15 cellular contexts compared by ENCODE assay signal in the genomic region with DNA sequence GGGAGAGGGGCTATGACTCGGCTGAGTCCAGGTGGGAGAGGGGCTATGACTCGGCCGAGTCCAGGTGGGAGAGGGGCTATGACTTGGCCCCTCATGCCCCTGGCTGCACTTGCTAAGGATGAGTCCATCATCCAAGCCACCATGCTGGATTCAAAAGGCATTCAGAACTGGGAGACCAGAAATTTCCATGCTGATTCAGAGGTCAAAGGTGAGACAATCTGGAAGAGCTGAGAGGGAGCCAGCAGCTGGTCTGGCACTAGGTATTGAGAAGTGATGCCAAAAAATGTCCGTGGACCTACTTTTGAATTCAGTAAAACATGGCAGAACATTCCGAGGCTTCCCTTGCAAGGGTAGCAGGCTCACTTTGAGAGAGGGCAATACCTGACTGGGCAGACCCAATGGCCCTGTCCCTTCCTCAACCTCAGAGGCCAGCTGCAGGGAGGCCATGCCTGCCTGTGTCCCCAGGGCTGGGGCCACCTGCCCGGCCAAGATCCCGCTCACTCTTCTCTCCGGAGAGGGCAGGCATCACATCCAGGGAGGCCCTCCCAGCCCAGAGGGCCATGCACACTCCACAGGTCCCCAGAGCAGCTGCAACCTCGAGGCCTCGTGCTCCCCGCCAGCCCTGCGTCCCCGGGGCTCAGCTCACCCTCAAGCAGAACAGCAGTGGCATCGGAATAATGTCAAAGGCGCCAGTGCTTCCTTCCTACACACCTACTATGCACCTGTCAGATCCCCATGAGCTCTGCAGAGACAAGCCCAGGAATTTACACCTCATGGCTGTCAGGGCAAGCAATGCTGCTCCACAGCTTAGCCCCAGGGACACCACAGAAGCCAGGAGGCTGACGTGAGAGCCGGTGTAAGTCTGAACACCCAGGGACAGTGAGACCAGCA.
DNase-seq lines count a peak whose midpoint lies in the region; ATAC-seq and TF ChIP-seq lines count a peak whose summit lies in the region.
"Had no signal": no experiment of that assay in that cellular context is flagged by ENCODE, and none has a peak within 500 bp of the region (broad histone marks: within the 10 kb centered on the region; RNA-seq: fewer than 3 reads in every experiment).

No MANE protein-coding gene starts in this region.

- H4K91ac ChIP-seq in IMR-90 (ENCODE audit: insufficient read depth, low read depth, low read length), result no peak overlapping the region

- H3K4me2 ChIP-seq in IMR-90 (ENCODE audit: low read depth, low read length), result no peak overlapping the region

- peaks cover 2% of the 10 kb centered on the region; the same call in 1 of the 2 replicates for H3K9me3 ChIP-seq in BE2C
- peaks cover 14% of the 10 kb centered on the region for H3K9me3 ChIP-seq in IMR-90 (ENCODE audit: control insufficient read depth, insufficient read depth, low read length)
- H3K9me3 ChIP-seq in right lobe of liver, result no peaks in the 10 kb centered on the region
- H3K9me3 ChIP-seq: pancreas had no signal

- POLR2A ChIA-PET in IMR-90 (lab: Charles Lee; ENCODE audit: unreplicated experiment), result no interaction called here

- ATAC-seq in IMR-90 (ENCODE audit: low read depth) (peak; percentile 51), right lobe of liver (peak; percentile 28 to 94 (median 75))
- ATAC-seq: mucosa of descending colon had no signal

- H2BK120ac ChIP-seq in IMR-90 (ENCODE audit: low read depth, low read length), result no peak overlapping the region

- H2AFZ ChIP-seq in IMR-90 (replicated peaks; ENCODE audit: low read length, poor library complexity), result peak overlapping the region; percentile 72

- dilution Hi-C loops in IMR-90 (cut with HindIII; ENCODE audit: low sequenced_read_pairs, unreplicated experiment), result no loop called here

- no peak overlapping the region for H2BK15ac ChIP-seq in IMR-90 (ENCODE audit: low read depth, low read length)

- no TSS peak for BruUV-seq in IMR-90 (replicated peaks; lab: Mats Ljungman, UMichigan)

- no peak overlapping the region for H3K23ac ChIP-seq in IMR-90 (ENCODE audit: low read depth, low read length)

- TF ChIP-seq POLR2A in IMR-90 (IDR thresholded peaks at IDR 0.05; ENCODE audit: low read depth, low read length) (no peak), right lobe of liver (IDR thresholded peaks at IDR 0.05) (no peak)

- H3K27me3 ChIP-seq in BE2C (no peaks in the 10 kb centered on the region), IMR-90 (ENCODE audit: control insufficient read depth, insufficient read depth, low read length) (peaks cover 22% of the 10 kb centered on the region), right lobe of liver (no peaks in the 10 kb centered on the region)
- H3K27me3 ChIP-seq: pancreas had no signal

- in situ Hi-C loops in IMR-90 (cut with MboI; ENCODE audit: low sequenced_read_pairs), result no loop called here

- H3K14ac ChIP-seq in IMR-90 (replicated peaks; ENCODE audit: low read depth, low read length), result no peak overlapping the region

- H3K4me1 ChIP-seq in BE2C (peaks cover 17% of the 10 kb centered on the region), IMR-90 (ENCODE audit: control insufficient read depth, insufficient read depth, low read length) (peaks cover 3% of the 10 kb centered on the region; the same call in 1 of the 2 replicates), right lobe of liver (peaks cover 0 to 7% (median 0%) of the 10 kb centered on the region in 4 donors)
- H3K4me1 ChIP-seq: pancreas had no signal

- CTCF ChIA-PET in IMR-90 (lab: Yijun Ruan, JAX), result no interaction called here

- no peak for TF ChIP-seq RAD21 in IMR-90 (IDR thresholded peaks at IDR 0.05; ENCODE audit: low read length)

- H3K27ac ChIP-seq in IMR-90 (ENCODE audit: insufficient read depth, low read length), result no peak overlapping the region
- no peak overlapping the region for H3K27ac ChIP-seq in right lobe of liver
- H3K27ac ChIP-seq: pancreas had no signal

- no peaks in the 10 kb centered on the region for H3K79me1 ChIP-seq in IMR-90 (ENCODE audit: low read depth in 1 of 2, low read length in 2 of 2)

- no peak overlapping the region for H2BK20ac ChIP-seq in IMR-90 (ENCODE audit: low read depth, low read length)

- DNase-seq in BE2C (peak; percentile 3), IMR-90 (peak; percentile 76), dermis microvascular lymphatic vessel endothelial cell (ENCODE audit: low read depth in 2 of 2) (peak; percentile 23 to 30), right lobe of liver (peak in 2 of 3 donors; percentile 37 to 52), NCI-H524 (lab: John Stamatoyannopoulos, UW) (no peak), anterior cingulate cortex (lab: John Stamatoyannopoulos, UW) (no peak), islet precursor cell (no peak)
- no peak for DNase-seq in stimulated activated CD4-positive, alpha-beta T cell treated with anti-CD3 and anti-CD28 coated beads, Interleukin-4, amount 100 ng/mL, for 4 hours
- DNase-seq: activated CD4-positive, alpha-beta T cell treated with anti-CD3 and anti-CD28 coated beads for 4 hours; C1 segment of cervical spinal cord; DND-41; NCI-H2081; T-helper 2 cell had no signal

- H3K9ac ChIP-seq in IMR-90 (ENCODE audit: low read depth, low read length), result no peak overlapping the region

- 88% methylated on average over 6 of the region's 17 CpGs; no CpG with 5 or more reads in 1 of the 2 experiments for WGBS in IMR-90 (ENCODE audit: extremely low coverage in 2 of 2, insufficient read length in 1 of 2), 2 experiments
- WGBS in right lobe of liver (ENCODE audit: insufficient coverage, low coverage, low lambda C conversion rate, missing lambda C conversion rate), result 41% methylated on average over 3 of the region's 17 CpGs

- intact Hi-C loops in IMR-90 (cut with micrococcal nuclease) (no loop called here), right lobe of liver (cut with DNase I) (no loop called here)

- H3K9me1 ChIP-seq in IMR-90 (ENCODE audit: insufficient read depth, low read length), result no peaks in the 10 kb centered on the region

- H3K4me3 ChIP-seq in BE2C (ENCODE audit: low read depth, low read length) (no peak overlapping the region), IMR-90 (ENCODE audit: insufficient read depth, low read depth, low read length) (no peak overlapping the region), right lobe of liver (no peak overlapping the region)
- H3K4me3 ChIP-seq: mucosa of descending colon, pancreas had no signal

- no peak overlapping the region for H3K4ac ChIP-seq in IMR-90 (ENCODE audit: low read depth, low read length)

- H2BK5ac ChIP-seq in IMR-90 (ENCODE audit: low read depth, low read length, poor library complexity, severe bottlenecking), result no peak overlapping the region

- peak overlapping the region; percentile 26 for H2AK9ac ChIP-seq in IMR-90 (replicated peaks; ENCODE audit: low read depth, low read length, poor library complexity)

- no peak overlapping the region for H3K56ac ChIP-seq in IMR-90 (ENCODE audit: extremely low read depth, insufficient read depth, low read length)

- no peak overlapping the region for H4K5ac ChIP-seq in IMR-90 (ENCODE audit: low read depth, low read length)

- 0 out of 2 replicates have a peak overlapping the region, but pooled peaks have one; percentile 1 for H2AK5ac ChIP-seq in IMR-90 (ENCODE audit: low read depth, low read length)

- no peak overlapping the region for H3K18ac ChIP-seq in IMR-90 (ENCODE audit: low read depth, low read length)

- no peak overlapping the region for H4K8ac ChIP-seq in IMR-90 (ENCODE audit: low read depth in 2 of 2, low read length in 2 of 2)

- no peaks in the 10 kb centered on the region for H3K36me3 ChIP-seq in BE2C
- no peaks in the 10 kb centered on the region for H3K36me3 ChIP-seq in IMR-90 (ENCODE audit: control insufficient read depth, insufficient read depth, low read length)
- no peaks in the 10 kb centered on the region for H3K36me3 ChIP-seq in right lobe of liver
- H3K36me3 ChIP-seq: pancreas had no signal

- TF ChIP-seq CTCF in BE2C (IDR thresholded peaks at IDR 0.05; ENCODE audit: low read depth, low read length) (no peak), IMR-90 (conservative IDR thresholded peaks at IDR 0.05; ENCODE audit: low read depth, low read length) (no peak), right lobe of liver (IDR thresholded peaks at IDR 0.05) (no peak)

- no peaks in the 10 kb centered on the region for H4K20me1 ChIP-seq in IMR-90 (ENCODE audit: insufficient read depth, low read length)

TF ChIP-seq in IMR-90, 13 proteins besides CTCF, POLR2A, EP300 and RAD21:
- TF ChIP-seq NFE2L2 (IDR thresholded peaks at IDR 0.05; ENCODE audit: low read depth, low read length), result no peak
- TF ChIP-seq BHLHE40 (IDR thresholded peaks at IDR 0.05; ENCODE audit: low read depth, low read length), result no peak
- no peak for TF ChIP-seq MXI1 (IDR thresholded peaks at IDR 0.05; ENCODE audit: borderline replicate concordance, low read depth, low read length)
- TF ChIP-seq RCOR1 (IDR thresholded peaks at IDR 0.05; ENCODE audit: insufficient replicate concordance, low read length), result no peak
- no peak for TF ChIP-seq CHD1 (IDR thresholded peaks at IDR 0.05; ENCODE audit: low read depth, low read length)
- TF ChIP-seq, protein P1, sequence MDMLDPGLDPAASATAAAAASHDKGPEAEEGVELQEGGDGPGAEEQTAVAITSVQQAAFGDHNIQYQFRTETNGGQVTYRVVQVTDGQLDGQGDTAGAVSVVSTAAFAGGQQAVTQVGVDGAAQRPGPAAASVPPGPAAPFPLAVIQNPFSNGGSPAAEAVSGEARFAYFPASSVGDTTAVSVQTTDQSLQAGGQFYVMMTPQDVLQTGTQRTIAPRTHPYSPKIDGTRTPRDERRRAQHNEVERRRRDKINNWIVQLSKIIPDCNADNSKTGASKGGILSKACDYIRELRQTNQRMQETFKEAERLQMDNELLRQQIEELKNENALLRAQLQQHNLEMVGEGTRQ (IDR thresholded peaks at IDR 0.05; ENCODE audit: low read depth, low read length), result no peak
- TF ChIP-seq MAZ (IDR thresholded peaks at IDR 0.05; ENCODE audit: borderline replicate concordance, low read depth, low read length), result no peak
- no peak for TF ChIP-seq MAFK (IDR thresholded peaks at IDR 0.05; ENCODE audit: low read depth, low read length)
- TF ChIP-seq, protein P2, sequence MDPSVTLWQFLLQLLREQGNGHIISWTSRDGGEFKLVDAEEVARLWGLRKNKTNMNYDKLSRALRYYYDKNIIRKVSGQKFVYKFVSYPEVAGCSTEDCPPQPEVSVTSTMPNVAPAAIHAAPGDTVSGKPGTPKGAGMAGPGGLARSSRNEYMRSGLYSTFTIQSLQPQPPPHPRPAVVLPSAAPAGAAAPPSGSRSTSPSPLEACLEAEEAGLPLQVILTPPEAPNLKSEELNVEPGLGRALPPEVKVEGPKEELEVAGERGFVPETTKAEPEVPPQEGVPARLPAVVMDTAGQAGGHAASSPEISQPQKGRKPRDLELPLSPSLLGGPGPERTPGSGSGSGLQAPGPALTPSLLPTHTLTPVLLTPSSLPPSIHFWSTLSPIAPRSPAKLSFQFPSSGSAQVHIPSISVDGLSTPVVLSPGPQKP (IDR thresholded peaks at IDR 0.05; ENCODE audit: borderline replicate concordance, low read depth, low read length), result no peak
- TF ChIP-seq RFX5 (IDR thresholded peaks at IDR 0.05; ENCODE audit: low read depth, low read length), result no peak
- no peak for TF ChIP-seq FOS (IDR thresholded peaks at IDR 0.05; ENCODE audit: low read depth, low read length)
- no peak for TF ChIP-seq CEBPB (IDR thresholded peaks at IDR 0.05; ENCODE audit: low read depth, low read length)
- TF ChIP-seq SMC3 (IDR thresholded peaks at IDR 0.05; ENCODE audit: low read depth, low read length), result no peak

Comparison
In these comparisons a context has a peak if more than half of its experiments do, and no peak if none do; other contexts are left out.
1. DNase-seq: peak in BE2C (single experiment), IMR-90 (single experiment), dermis microvascular lymphatic vessel endothelial cell (2 of 2) and right lobe of liver (2 of 3); none in stimulated activated CD4-positive, alpha-beta T cell treated with anti-CD3 and anti-CD28 coated beads, Interleukin-4, amount 100 ng/mL, for 4 hours (0 of 2), NCI-H524 (0 of 2), anterior cingulate cortex (0 of 58) and islet precursor cell (single experiment).